15 cellular contexts compared by ENCODE assay signal in the genomic region with DNA sequence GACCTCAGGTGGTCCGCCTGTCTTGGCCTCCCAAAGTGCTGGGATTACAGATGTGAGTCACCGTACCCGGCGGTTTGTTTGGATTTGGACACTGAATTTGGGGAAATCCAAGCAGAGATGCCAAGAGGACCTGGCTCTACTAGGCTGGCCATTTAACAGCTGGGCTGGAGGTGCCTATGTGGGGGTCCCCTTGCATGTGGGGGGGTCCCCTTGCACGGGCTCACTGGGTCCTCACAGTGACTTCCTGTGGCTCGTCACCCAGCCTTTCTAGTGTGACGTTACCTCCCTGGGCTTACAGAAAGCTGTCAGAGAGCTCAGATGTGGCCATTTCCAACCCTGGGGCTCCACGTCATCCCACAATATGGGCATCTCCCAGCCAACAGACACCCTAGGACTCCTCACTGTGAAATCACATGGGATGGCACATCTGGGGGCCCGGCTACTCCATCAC. TPM values are rescaled to one million over a fixed set of nuclear protein-coding genes. Genes with fewer than 3 reads are reported as not detected.
DNase-seq lines count a peak whose midpoint lies in the region; ATAC-seq, FAIRE-seq and TF ChIP-seq lines count a peak whose summit lies in the region.
"Had no signal": no experiment of that assay in that cellular context is flagged by ENCODE, and none has a peak within 500 bp of the region (broad histone marks: within the 10 kb centered on the region; RNA-seq: fewer than 3 reads in every experiment).

No MANE protein-coding gene starts in this region.

- 17% methylated on average over 5 of the region's 9 CpGs for WGBS in HepG2 (ENCODE audit: low lambda C conversion rate)
- WGBS in right lobe of liver (ENCODE audit: insufficient coverage, low coverage, low lambda C conversion rate, missing lambda C conversion rate), result 63% methylated on average over 3 of the region's 9 CpGs
- 66 to 77% methylated on average over 9 of the region's 9 CpGs for WGBS in pancreas, 2 donors

- DNase-seq in HepG2 (ENCODE audit: low spot score) (no peak), right lobe of liver (no peak), NCI-H2227 treated with DMSO at 0.1 percent for 48 hours (lab: John Stamatoyannopoulos, UW) (no peak), NCI-H1105 (lab: John Stamatoyannopoulos, UW) (no peak), pancreas (no peak), osteocyte (ENCODE audit: extremely low spot score, unreplicated experiment) (no peak)
- DNase-seq: body of pancreas, left colon, PC-3, small intestine had no signal

- in situ Hi-C loops in HepG2 (cut with HindIII; ENCODE audit: extremely low pct_ligation_motif_present, low pct_unique_long_range_greater_than_20kb), result loop anchor here (25.0 kb wide), 2 partner anchors 494 to 769 kb away; no protein-coding TSS in a partner anchor

- no peak overlapping the region for H3K4me3 ChIP-seq in HepG2 (replicated peaks in 1 of 3; ENCODE audit: insufficient read depth in 1 of 3, low read depth in 2 of 3, low read length in 3 of 3)
- H3K4me3 ChIP-seq in right lobe of liver, result no peak overlapping the region
- H3K4me3 ChIP-seq in pancreas, result no peak overlapping the region
- H3K4me3 ChIP-seq: body of pancreas had no signal

- H3K79me2 ChIP-seq in HepG2 (ENCODE audit: insufficient read depth, low read length), result no peaks in the 10 kb centered on the region

- H3K27me3 ChIP-seq in HepG2 (ENCODE audit: control insufficient read depth in 1 of 2, insufficient read depth in 2 of 2, low read length in 2 of 2), result peaks cover 2 to 11% of the 10 kb centered on the region in 2 experiments; a peak in 2 of 5 replicates
- H3K27me3 ChIP-seq in right lobe of liver, result no peaks in the 10 kb centered on the region
- no peaks in the 10 kb centered on the region for H3K27me3 ChIP-seq in pancreas
- H3K27me3 ChIP-seq: body of pancreas had no signal

- H3K27ac Mint-ChIP-seq in activated T-helper 17 cell treated with anti-CD3 and anti-CD28 coated beads, Interleukin-2, amount 50 U/mL, for 72 hours, result peak overlapping the region; percentile 88
- no peak overlapping the region for H3K27ac Mint-ChIP-seq in osteocyte (ENCODE audit: unreplicated experiment)

- H3K36me3 ChIP-seq in HepG2 (replicated peaks in 1 of 2; ENCODE audit: control insufficient read depth in 1 of 2, insufficient read depth in 2 of 2, low read length in 2 of 2) (no peaks in the 10 kb centered on the region), right lobe of liver (no peaks in the 10 kb centered on the region), pancreas (no peaks in the 10 kb centered on the region)

- peaks cover 11% of the 10 kb centered on the region for H3K4me1 Mint-ChIP-seq in activated T-helper 17 cell treated with anti-CD3 and anti-CD28 coated beads, Interleukin-2, amount 50 U/mL, for 72 hours
- peaks cover 7% of the 10 kb centered on the region for H3K4me1 Mint-ChIP-seq in osteocyte (ENCODE audit: unreplicated experiment)
- H3K4me1 Mint-ChIP-seq: neural crest cell had no signal

- H4K20me1 ChIP-seq in HepG2 (ENCODE audit: insufficient read depth, low read length), result no peaks in the 10 kb centered on the region

- H3K9me3 ChIP-seq in HepG2 (ENCODE audit: low read length) (no peaks in the 10 kb centered on the region), right lobe of liver (no peaks in the 10 kb centered on the region), pancreas (no peaks in the 10 kb centered on the region)
- H3K9me3 ChIP-seq: body of pancreas had no signal

- H3K4me1 ChIP-seq in HepG2 (ENCODE audit: insufficient read depth, low read length), result no peaks in the 10 kb centered on the region
- no peaks in the 10 kb centered on the region for H3K4me1 ChIP-seq in right lobe of liver
- H3K4me1 ChIP-seq in pancreas, result no peaks in the 10 kb centered on the region
- H3K4me1 ChIP-seq: body of pancreas had no signal

- CTCF ChIA-PET in HepG2 (lab: Yijun Ruan, JAX; ENCODE audit: low intra/inter-chr PET ratio, low total read pairs), result no interaction called here

- no peak overlapping the region for H3K4me2 ChIP-seq in HepG2 (ENCODE audit: low read depth, low read length)

- H3K27me3 Mint-ChIP-seq in activated T-helper 17 cell treated with anti-CD3 and anti-CD28 coated beads, Interleukin-2, amount 50 U/mL, for 72 hours, result no peaks in the 10 kb centered on the region
- H3K27me3 Mint-ChIP-seq in osteocyte (ENCODE audit: unreplicated experiment), result peaks cover 6% of the 10 kb centered on the region

- no peak overlapping the region for H3K27ac ChIP-seq in HepG2 (ENCODE audit: extremely low read length, insufficient read depth, low read length)
- no peak overlapping the region for H3K27ac ChIP-seq in right lobe of liver
- no peak overlapping the region for H3K27ac ChIP-seq in pancreas
- H3K27ac ChIP-seq: body of pancreas had no signal

- no peak for TF ChIP-seq RAD21 in HepG2 (CRISPR knock-in tag; IDR thresholded peaks at IDR 0.05)

- H3K36me3 Mint-ChIP-seq in activated T-helper 17 cell treated with anti-CD3 and anti-CD28 coated beads, Interleukin-2, amount 50 U/mL, for 72 hours (ENCODE audit: low read depth), result no peaks in the 10 kb centered on the region
- no peaks in the 10 kb centered on the region for H3K36me3 Mint-ChIP-seq in osteocyte (ENCODE audit: unreplicated experiment)

- H3K4me3 Mint-ChIP-seq in activated T-helper 17 cell treated with anti-CD3 and anti-CD28 coated beads, Interleukin-2, amount 50 U/mL, for 72 hours, result peak overlapping the region; percentile 82
- H3K4me3 Mint-ChIP-seq in osteocyte (ENCODE audit: unreplicated experiment), result no peak overlapping the region
- H3K4me3 Mint-ChIP-seq: neural crest cell had no signal

- POLR2A ChIA-PET in HepG2 (lab: Yijun Ruan, JAX), result no interaction called here

- intact Hi-C loops in HepG2 (cut with micrococcal nuclease; ENCODE audit: unreplicated experiment) (no loop called here), right lobe of liver (cut with DNase I) (no loop called here), pancreas (cut with DNase I) (no loop called here)

- ATAC-seq in HepG2, result no peak
- ATAC-seq in right lobe of liver, result no peak
- peak; percentile 25 for ATAC-seq in HG03280 (IDR thresholded peaks at IDR 0.05; ENCODE audit: unreplicated experiment)
- ATAC-seq in activated T-helper 17 cell treated with anti-CD3 and anti-CD28 coated beads, Interleukin-2, amount 50 U/mL, for 72 hours (replicated peaks), result no peak
- no peak for ATAC-seq in pancreas
- ATAC-seq: body of pancreas, left colon, PC-3 had no signal

- BruUV-seq in HepG2 (replicated peaks; lab: Mats Ljungman, UMichigan), result no TSS peak

- TF ChIP-seq CTCF in HepG2 (CRISPR knock-in tag; IDR thresholded peaks at IDR 0.05), result no peak
- TF ChIP-seq CTCF in right lobe of liver (IDR thresholded peaks at IDR 0.05), result no peak
- no peak for TF ChIP-seq CTCF in pancreas (IDR thresholded peaks at IDR 0.05)
- no peak for TF ChIP-seq CTCF in osteocyte (IDR thresholded peaks at IDR 0.05)

- TF ChIP-seq EP300 in HepG2 (IDR thresholded peaks at IDR 0.05; ENCODE audit: low read depth in 2 of 2, low read length in 2 of 2) (no peak), HepG2 (CRISPR knock-in tag; IDR thresholded peaks at IDR 0.05; ENCODE audit: borderline replicate concordance) (no peak)

- no peak overlapping the region for H2AFZ ChIP-seq in HepG2 (ENCODE audit: low read length)

- TF ChIP-seq POLR2A in HepG2 (IDR thresholded peaks at IDR 0.05; ENCODE audit: insufficient read depth in 1 of 2, low read depth in 2 of 2, low read length in 2 of 2), result no peak
- TF ChIP-seq POLR2A in right lobe of liver (IDR thresholded peaks at IDR 0.05), result no peak

- no peak for FAIRE-seq in HepG2 (lab: Jason Lieb, UNC)
- FAIRE-seq in pancreas (lab: Jason Lieb, UNC), result no peak
- FAIRE-seq: endometrium, G401.6, small intestine had no signal

- no peak overlapping the region for H3K9ac ChIP-seq in HepG2 (ENCODE audit: insufficient read depth, low read depth, low read length)

- no peaks in the 10 kb centered on the region for H3K9me3 Mint-ChIP-seq in activated T-helper 17 cell treated with anti-CD3 and anti-CD28 coated beads, Interleukin-2, amount 50 U/mL, for 72 hours
- no peaks in the 10 kb centered on the region for H3K9me3 Mint-ChIP-seq in osteocyte (ENCODE audit: unreplicated experiment)
- H3K9me3 Mint-ChIP-seq: neural crest cell had no signal

TF ChIP-seq in HepG2, 621 proteins besides CTCF, POLR2A, EP300 and RAD21:
- TF ChIP-seq CREB1 (IDR thresholded peaks at IDR 0.05), result peak; percentile 36; the same call in 1 of the 2 replicates
- no peak for TF ChIP-seq CREB1 (CRISPR knock-in tag; IDR thresholded peaks at IDR 0.05)
- TF ChIP-seq ZNF773 (CRISPR knock-in tag; IDR thresholded peaks at IDR 0.05; ENCODE audit: borderline replicate concordance), result no peak

RNA-seq across cellular contexts. Expression of gene GNA12, which starts 49.3 kb away (rescaled TPM):
- total RNA-seq in HepG2 (2016; rRNA removed; fragmentation: Illumina TruSeq; extraction: Trizol), result 16.2 and 23.3 TPM in 2 replicates
- 7.2 and 7.5 TPM in 2 replicates for total RNA-seq in HepG2 (2016; cell fraction: cytosol; rRNA removed; fragmentation: Illumina TruSeq; extraction: Trizol; ENCODE audit: low read depth)
- total RNA-seq in HepG2 (2016; cell fraction: insoluble cytoplasmic fraction; rRNA removed; fragmentation: Illumina TruSeq; extraction: Trizol), result 16.1 and 17.2 TPM in 2 replicates
- 26.9 and 27.9 TPM in 2 replicates for total RNA-seq in HepG2 (2016; cell fraction: membrane; rRNA removed; fragmentation: Illumina TruSeq; extraction: Trizol)
- total RNA-seq in HepG2 (2016; cell fraction: nucleus; rRNA removed; fragmentation: Illumina TruSeq; extraction: Trizol), result 14.4 and 16.2 TPM in 2 replicates
- polyA plus RNA-seq in HepG2 (2011; rRNA removed), result 50.9 and 68.0 TPM in 2 replicates
- 45.6 and 47.6 TPM in 2 replicates for polyA plus RNA-seq in HepG2 (2011; cell fraction: cytosol; rRNA removed)
- 34.2 and 39.3 TPM in 2 replicates for polyA plus RNA-seq in HepG2 (2011; cell fraction: nucleus; rRNA removed)
- polyA plus RNA-seq in HepG2 (2012), result 39.2 and 40.4 TPM in 2 replicates
- polyA plus RNA-seq in HepG2 (2016; cell fraction: cytosol; fragmentation: Illumina TruSeq; extraction: Trizol; ENCODE audit: low read depth), result 11.0 and 12.4 TPM in 2 replicates
- 33.6 and 42.6 TPM in 2 replicates for polyA plus RNA-seq in HepG2 (2016; cell fraction: insoluble cytoplasmic fraction; fragmentation: Illumina TruSeq; extraction: Trizol; ENCODE audit: low read depth)
- 39.2 and 40.8 TPM in 2 replicates for polyA plus RNA-seq in HepG2 (2016; cell fraction: membrane; fragmentation: Illumina TruSeq; extraction: Trizol; ENCODE audit: low read depth)
- polyA plus RNA-seq in HepG2 (2016; cell fraction: nucleus; fragmentation: Illumina TruSeq; extraction: Trizol; ENCODE audit: insufficient read depth, low read depth), result 26.9 and 29.3 TPM in 2 replicates
- 54.6 and 166 TPM in 2 replicates for polyA minus RNA-seq in HepG2 (2011; rRNA and poly(A)+ RNA removed; ENCODE audit: low replicate concordance)
- polyA minus RNA-seq in HepG2 (2011; cell fraction: cytosol; rRNA and poly(A)+ RNA removed), result 37.4 and 48.5 TPM in 2 replicates
- 30.9 and 39.8 TPM in 2 replicates for polyA minus RNA-seq in HepG2 (2011; cell fraction: nucleus; rRNA and poly(A)+ RNA removed)
- total RNA-seq in right lobe of liver, result 10 to 100 TPM; 10.3 to 32.1 (median 14.1) TPM
- 10 to 100 TPM; 15.4 to 17.4 TPM for total RNA-seq in activated T-helper 17 cell treated with anti-CD3 and anti-CD28 coated beads, Interleukin-2, amount 50 U/mL, for 72 hours
- 10 to 100 TPM; 11.4 to 23.0 (median 18.5) TPM for total RNA-seq in pancreas
- polyA plus RNA-seq in pancreas, result 10 to 100 TPM in 1 of 2 donors, 1 to 10 TPM in 1; 7.5 to 12.2 TPM
- total RNA-seq in osteocyte, result 68.8 and 69.5 TPM in 2 replicates
